30 cellular contexts compared by ENCODE assay signal in the genomic region with DNA sequence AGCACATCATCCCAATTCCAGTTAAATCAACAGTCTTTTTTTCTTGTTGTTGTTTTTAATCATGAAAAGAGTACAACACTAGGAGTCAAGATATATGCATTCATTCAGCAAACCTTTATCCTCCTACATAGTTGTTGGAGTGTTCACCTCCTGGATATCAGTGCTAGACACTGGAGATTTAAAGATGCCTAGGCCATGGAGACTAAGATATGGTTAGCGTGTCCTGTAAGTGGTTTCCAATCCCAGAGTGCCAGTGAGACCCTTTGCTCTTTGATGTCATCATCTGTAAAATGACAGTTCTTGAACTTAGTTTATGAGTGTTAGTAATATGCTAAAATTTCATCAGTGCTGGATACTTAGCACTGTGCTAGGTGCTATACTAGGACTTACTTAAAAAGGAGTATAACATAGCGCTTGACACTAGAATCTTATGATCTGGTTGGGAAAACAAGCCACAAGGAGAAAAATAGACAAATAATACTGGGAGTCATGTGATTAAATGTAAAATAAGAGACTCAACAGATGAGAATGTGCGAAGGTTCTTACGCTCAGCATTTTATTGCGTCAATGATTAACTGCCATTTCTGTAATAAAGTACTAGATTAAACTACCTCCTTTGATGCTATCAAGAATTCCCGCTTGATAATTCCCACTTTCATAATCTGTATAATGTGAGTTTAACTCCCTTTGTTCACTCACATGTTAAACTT. TPM values are rescaled to one million over a fixed set of nuclear protein-coding genes. Genes with fewer than 3 reads are reported as not detected.
A peak's percentile ranks its signal among the peaks of the same experiment; 100 is the strongest.
DNase-seq lines count a peak whose midpoint lies in the region; ATAC-seq, FAIRE-seq and TF ChIP-seq lines count a peak whose summit lies in the region.
"Had no signal": no experiment of that assay in that cellular context is flagged by ENCODE, and none has a peak within 500 bp of the region (broad histone marks: within the 10 kb centered on the region; RNA-seq: fewer than 3 reads in every experiment).

No MANE protein-coding gene starts in this region.

- H3K36me3 ChIP-seq in muscle layer of duodenum (ENCODE audit: control insufficient read depth in 1 of 2, insufficient read depth in 2 of 2, low read length in 2 of 2) (no peaks in the 10 kb centered on the region), SJCRH30 (no peaks in the 10 kb centered on the region)
- H3K36me3 ChIP-seq: left ventricle myocardium inferior, upper lobe of right lung, WERI-Rb-1 had no signal

- no peaks in the 10 kb centered on the region for H3K9me3 ChIP-seq in A549
- H3K9me3 ChIP-seq in muscle layer of duodenum (ENCODE audit: control insufficient read depth in 1 of 2, low read length in 2 of 2), result no peaks in the 10 kb centered on the region
- H3K9me3 ChIP-seq in SJCRH30 (replicated peaks), result no peaks in the 10 kb centered on the region
- H3K9me3 ChIP-seq: left ventricle myocardium inferior, psoas muscle, upper lobe of right lung had no signal

- H3K27me3 ChIP-seq in muscle layer of duodenum (ENCODE audit: low read depth, low read length) (no peaks in the 10 kb centered on the region), SJCRH30 (no peaks in the 10 kb centered on the region)
- H3K27me3 ChIP-seq: upper lobe of right lung had no signal

- H3K4me2 ChIP-seq in A549, result peak overlapping the region; percentile 69
- H3K4me2 ChIP-seq: KMS-11 had no signal

- POLR2A ChIA-PET in A549 (lab: Yijun Ruan, JAX), result no interaction called here

- no peak overlapping the region for H3K4me3 Mint-ChIP-seq in immature natural killer cell
- H3K4me3 Mint-ChIP-seq: activated CD4-positive, alpha-beta T cell treated with anti-CD3 and anti-CD28 coated beads, Interleukin-2, amount 10 ng/mL, durations not matched to agents 24 days and 14 days; activated naive CD4-positive, alpha-beta T cell treated with anti-CD3 and anti-CD28 coated beads, Interleukin-2, amount 50 U/mL, for 24 hours; activated T-cell treated with anti-CD3 and anti-CD28 coated beads, Interleukin-2, amount 50 U/mL, for 4 hours; B cell; neural crest cell; T-helper 2 cell treated with Interferon-gamma antibody and Interleukin-4, amounts not matched to agents 5 μg/mL and 100 μg/mL, for 36 hours had no signal

- DNase-seq in A549 (ENCODE audit: low read depth in 1 of 2, low spot score in 1 of 2), result peak; percentile 71 to 88
- peak; percentile 89 for DNase-seq in RCC 7860 (ENCODE audit: low spot score)
- no peak for DNase-seq in immature natural killer cell
- no peak for DNase-seq in activated gamma-delta T cell (lab: John Stamatoyannopoulos, UW)
- DNase-seq in SJCRH30, result no peak
- DNase-seq in ecto neural progenitor cell (ENCODE audit: low spot score), result no peak
- DNase-seq: activated CD4-positive, alpha-beta T cell treated with anti-CD3 and anti-CD28 coated beads, Interleukin-2, amount 10 ng/mL, durations not matched to agents 24 days and 14 days; activated T-cell treated with anti-CD3 and anti-CD28 coated beads, Interleukin-2, amount 50 U/mL, for 4 hours; aorta; caudate nucleus; DMS79 treated with DMSO at 0.1 percent for 48 hours; GOT3; left ventricle myocardium inferior; midbrain; NCI-H2171; NCI-H69; psoas muscle; stimulated activated CD4-positive, alpha-beta T cell treated with anti-CD3 and anti-CD28 coated beads, Interleukin-1b, Interleukin-23, amount 100 ng/mL, for 48 hours; substantia nigra; upper lobe of right lung; WERI-Rb-1 had no signal

- TF ChIP-seq CTCF in A549 (IDR thresholded peaks at IDR 0.05), result no peak

- H3K36me3 Mint-ChIP-seq in immature natural killer cell, result peaks cover 0 to 4% (median 0%) of the 10 kb centered on the region in 3 donors

- TF ChIP-seq RAD21 in A549 (conservative IDR thresholded peaks at IDR 0.05 in 1 of 2, IDR thresholded peaks at IDR 0.05 in 1 of 2), result peak in 1 of 2 experiments; percentile 55; a peak in 3 of 5 replicates

- no peaks in the 10 kb centered on the region for H3K27me3 Mint-ChIP-seq in immature natural killer cell (ENCODE audit: low read depth in 3 of 3)
- H3K27me3 Mint-ChIP-seq: activated CD4-positive, alpha-beta T cell treated with anti-CD3 and anti-CD28 coated beads, Interleukin-2, amount 10 ng/mL, durations not matched to agents 24 days and 14 days; activated naive CD4-positive, alpha-beta T cell treated with anti-CD3 and anti-CD28 coated beads, Interleukin-2, amount 50 U/mL, for 24 hours; B cell had no signal

- H3K9me3 Mint-ChIP-seq in immature natural killer cell, result no peaks in the 10 kb centered on the region
- H3K9me3 Mint-ChIP-seq: activated CD4-positive, alpha-beta T cell treated with anti-CD3 and anti-CD28 coated beads, Interleukin-2, amount 10 ng/mL, durations not matched to agents 24 days and 14 days; activated naive CD4-positive, alpha-beta T cell treated with anti-CD3 and anti-CD28 coated beads, Interleukin-2, amount 50 U/mL, for 24 hours; activated T-cell treated with anti-CD3 and anti-CD28 coated beads, Interleukin-2, amount 50 U/mL, for 4 hours; neural crest cell; T-helper 2 cell treated with Interferon-gamma antibody and Interleukin-4, amounts not matched to agents 5 μg/mL and 100 μg/mL, for 36 hours had no signal

- WGBS in A549 (ENCODE audit: missing lambda C conversion rate), result 6% methylated on average over 6 of the region's 6 CpGs

- TF ChIP-seq EP300 in A549 (IDR thresholded peaks at IDR 0.05), result peak; percentile 92 to 93; a peak in 4 of 5 replicates

- H3K27ac Mint-ChIP-seq in immature natural killer cell, result peak overlapping the region; percentile 43 to 87 (median 82)
- H3K27ac Mint-ChIP-seq: activated CD4-positive, alpha-beta T cell treated with anti-CD3 and anti-CD28 coated beads, Interleukin-2, amount 10 ng/mL, durations not matched to agents 24 days and 14 days; activated naive CD4-positive, alpha-beta T cell treated with anti-CD3 and anti-CD28 coated beads, Interleukin-2, amount 50 U/mL, for 24 hours; B cell; T-helper 2 cell treated with Interferon-gamma antibody and Interleukin-4, amounts not matched to agents 5 μg/mL and 100 μg/mL, for 36 hours had no signal

- FAIRE-seq in A549 (lab: Jason Lieb, UNC), result peak; percentile 99
- FAIRE-seq in RCC 7860 (lab: Jason Lieb, UNC), result peak; percentile 99
- FAIRE-seq: endothelial cell of umbilical vein, GM18507 had no signal

- H3K27ac ChIP-seq in A549, result peak overlapping the region; percentile 83 to 86
- H3K27ac ChIP-seq in muscle layer of duodenum (ENCODE audit: low read length), result peak overlapping the region; percentile 7
- H3K27ac ChIP-seq in SJCRH30, result no peak overlapping the region
- H3K27ac ChIP-seq: KMS-11, WERI-Rb-1 had no signal

- H3K4me1 ChIP-seq in A549 (peaks cover 70% of the 10 kb centered on the region), muscle layer of duodenum (ENCODE audit: control insufficient read depth in 1 of 2, insufficient read depth in 2 of 2, low read length in 2 of 2) (no peaks in the 10 kb centered on the region), SJCRH30 (no peaks in the 10 kb centered on the region)

- H3K4me1 Mint-ChIP-seq in immature natural killer cell, result peaks cover 25 to 31% of the 10 kb centered on the region in 2 donors
- H3K4me1 Mint-ChIP-seq: neural crest cell had no signal

- no peak overlapping the region; the same call in 2 of the 3 replicates for H3K4me3 ChIP-seq in A549
- no peak overlapping the region for H3K4me3 ChIP-seq in muscle layer of duodenum (ENCODE audit: low read depth in 1 of 2, low read length in 2 of 2)
- no peak overlapping the region for H3K4me3 ChIP-seq in SJCRH30
- H3K4me3 ChIP-seq: left ventricle myocardium inferior, psoas muscle, upper lobe of right lung had no signal

- ATAC-seq in A549, result peak; percentile 74 to 75
- ATAC-seq in GM19035 (IDR thresholded peaks at IDR 0.05; ENCODE audit: unreplicated experiment), result no peak
- ATAC-seq: activated T-cell treated with anti-CD3 and anti-CD28 coated beads, Interleukin-2, amount 50 U/mL, for 4 hours; psoas muscle; upper lobe of right lung had no signal

- CTCF ChIA-PET in A549 (lab: Yijun Ruan, JAX), result interaction anchor here (1.8 kb wide), 1 partner anchor 8 kb away, joined by 8 read pairs; no protein-coding TSS in a partner anchor

- no peak for TF ChIP-seq POLR2A in A549 (IDR thresholded peaks at IDR 0.05; ENCODE audit: low read length)

TF ChIP-seq in A549, 52 proteins besides CTCF, POLR2A, EP300 and RAD21 (continues in another document):
- TF ChIP-seq, protein P1, sequence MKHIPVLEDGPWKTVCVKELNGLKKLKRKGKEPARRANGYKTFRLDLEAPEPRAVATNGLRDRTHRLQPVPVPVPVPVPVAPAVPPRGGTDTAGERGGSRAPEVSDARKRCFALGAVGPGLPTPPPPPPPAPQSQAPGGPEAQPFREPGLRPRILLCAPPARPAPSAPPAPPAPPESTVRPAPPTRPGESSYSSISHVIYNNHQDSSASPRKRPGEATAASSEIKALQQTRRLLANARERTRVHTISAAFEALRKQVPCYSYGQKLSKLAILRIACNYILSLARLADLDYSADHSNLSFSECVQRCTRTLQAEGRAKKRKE (CRISPR knock-in tag; IDR thresholded peaks at IDR 0.05; ENCODE audit: low read depth), result no peak
- TF ChIP-seq ZNF302 (CRISPR knock-in tag; IDR thresholded peaks at IDR 0.05) (no peak), POLR2AphosphoS2 (conservative IDR thresholded peaks at IDR 0.05; ENCODE audit: low read length) (no peak), FOSL2 (IDR thresholded peaks at IDR 0.05) (0 out of 2 replicates have a peak, but pooled peaks have one; percentile 49), FOSL2 (CRISPR knock-in tag; IDR thresholded peaks at IDR 0.05) (peak; percentile 84), SREBF2 (IDR thresholded peaks at IDR 0.05) (no peak), TP53 (CRISPR knock-in tag; IDR thresholded peaks at IDR 0.05) (no peak), HEYL (CRISPR knock-in tag; IDR thresholded peaks at IDR 0.05) (no peak), RARB (CRISPR knock-in tag; IDR thresholded peaks at IDR 0.05) (peak; percentile 42; the same call in 1 of the 2 replicates), NPAS2 (CRISPR knock-in tag; IDR thresholded peaks at IDR 0.05; ENCODE audit: borderline replicate concordance) (no peak)

RNA-seq across cellular contexts. Expression of a gene that starts 31.5 kb away (rescaled TPM):
- polyA plus RNA-seq in A549 (2011; rRNA removed) (78.4 and 87.1 TPM in 2 replicates), A549 (2017; fragmentation: RNase III; extraction: RNeasy Plus Mini Kit Qiagen cat#74134 plus additional on column Dnase treatment) (52.9 to 54.0 TPM (median 53.7 TPM) in 3 replicates), immature natural killer cell (10 to 100 TPM; 52.4 to 89.2 (median 74.1) TPM)
- 36.4 and 40.0 TPM in 2 replicates for polyA plus RNA-seq in A549 (2012; cell fraction: cytosol; rRNA removed)
- polyA plus RNA-seq in A549 (2012; cell fraction: nucleus; rRNA removed), result 23.5 and 26.3 TPM in 2 replicates
- polyA minus RNA-seq in A549 (2011; rRNA and poly(A)+ RNA removed), result 60.8 and 68.7 TPM in 2 replicates
- 33.2 and 37.3 TPM in 2 replicates for total RNA-seq in SJCRH30 (2014; rRNA removed; shearing (Covaris generic))

RNA-seq across cellular contexts. Expression of a gene that starts 31.8 kb away (rescaled TPM):
- 7.4 and 8.5 TPM in 2 replicates for polyA plus RNA-seq in A549 (2011; rRNA removed)
- polyA plus RNA-seq in A549 (2012; cell fraction: cytosol; rRNA removed), result 5.5 and 6.7 TPM in 2 replicates
- 3.3 and 4.3 TPM in 2 replicates for polyA plus RNA-seq in A549 (2012; cell fraction: nucleus; rRNA removed)
- polyA plus RNA-seq in A549 (2017; fragmentation: RNase III; extraction: RNeasy Plus Mini Kit Qiagen cat#74134 plus additional on column Dnase treatment), result 7.6 to 9.5 TPM (median 8.5 TPM) in 3 replicates
- polyA minus RNA-seq in A549 (2011; rRNA and poly(A)+ RNA removed), result 5.5 and 5.9 TPM in 2 replicates
- 1 to 10 TPM; 1.3 to 3.4 (median 2.9) TPM for polyA plus RNA-seq in immature natural killer cell
- total RNA-seq in SJCRH30 (2014; rRNA removed; shearing (Covaris generic)), result 0.20 and 0.51 TPM in 2 replicates

Comparison
In these comparisons a context has a peak if more than half of its experiments do, and no peak if none do; other contexts are left out.
1. DNase-seq: peak in A549 (2 of 2) and RCC 7860 (single experiment); none in immature natural killer cell (0 of 3), activated gamma-delta T cell (single experiment), SJCRH30 (0 of 2) and ecto neural progenitor cell (single experiment).